Comparison of ENCODE assay signal across 13 cellular contexts in the genomic region with DNA sequence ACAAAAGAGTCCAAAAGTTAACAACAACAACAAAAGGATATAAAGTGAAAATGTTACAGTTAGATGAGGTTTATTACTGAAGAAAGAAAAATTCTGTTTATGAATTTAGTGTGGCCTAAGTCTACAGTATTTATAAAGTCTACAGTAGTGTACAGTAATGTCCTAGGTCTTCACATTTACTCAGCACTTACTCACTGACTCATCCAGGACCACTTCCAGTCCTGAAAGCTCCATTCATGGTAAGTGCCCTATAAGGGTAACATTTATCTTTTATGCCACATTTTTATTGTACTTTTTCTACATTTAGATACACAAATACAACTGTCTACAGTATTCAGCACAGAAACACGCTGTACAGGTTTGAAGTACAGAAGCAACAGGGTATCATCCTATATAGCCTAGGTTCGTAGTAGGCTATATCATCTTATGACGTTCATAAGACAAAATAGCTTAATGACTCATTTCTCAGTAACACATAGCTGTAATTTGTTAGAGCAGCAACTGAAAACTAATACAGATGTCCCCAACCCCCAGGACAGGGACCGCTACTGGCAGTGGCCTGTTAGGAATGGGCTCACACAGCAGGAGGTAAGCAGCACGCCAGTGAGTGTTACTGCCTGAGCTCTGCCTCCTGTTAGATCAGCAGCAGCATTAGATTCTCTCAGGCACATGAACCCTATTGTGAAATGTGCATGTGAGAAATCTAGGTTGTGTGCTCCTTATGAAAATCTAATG.
DNase-seq lines count a peak whose midpoint lies in the region; ATAC-seq and TF ChIP-seq lines count a peak whose summit lies in the region.
"Had no signal": no experiment of that assay in that cellular context is flagged by ENCODE, and none has a peak within 500 bp of the region (broad histone marks: within the 10 kb centered on the region; RNA-seq: fewer than 3 reads in every experiment).

No MANE protein-coding gene starts in this region.

- no peak overlapping the region for H3K14ac ChIP-seq in H9 (ENCODE audit: insufficient read depth, low read length)

- H2BK120ac ChIP-seq in H9 (ENCODE audit: low read depth, low read length, poor library complexity, severe bottlenecking): no peak overlapping the region

- WGBS in H9 (ENCODE audit: extremely low coverage, insufficient read length, low lambda C conversion rate): no CpG with 5 or more reads among the region's 5 CpGs
- 94 to 96% (median 95%) methylated on average over 5 of the region's 5 CpGs for WGBS in heart left ventricle, 4 donors

- H3K4me1 Mint-ChIP-seq in H9: peaks cover 8 to 13% of the 10 kb centered on the region in 2 experiments; a peak in 3 of 4 replicates

- H3T11ph ChIP-seq in H9 (ENCODE audit: low read length): no peak overlapping the region

- no peaks in the 10 kb centered on the region for H3K27me3 Mint-ChIP-seq in H9 (ENCODE audit: low read depth)
- H3K27me3 Mint-ChIP-seq: stimulated activated naive B cell treated with anti-CD40 and anti-IgM and Interleukin-4, amounts not matched to agents 10 μg/mL and 1 μg/mL and 100 μg/mL, for 72 hours had no signal

- H3K4ac ChIP-seq in H9 (ENCODE audit: low read depth, low read length): no peak overlapping the region

- ATAC-seq in heart left ventricle (no peak), lower lobe of right lung (no peak)

- no peak overlapping the region for H2BK12ac ChIP-seq in H9 (ENCODE audit: insufficient read length, low read depth, low read length)

- H3K27me3 ChIP-seq in H9 (ENCODE audit: insufficient read depth, low read length) (no peaks in the 10 kb centered on the region), adipocyte (replicated peaks; ENCODE audit: control insufficient read depth, insufficient read depth, low read length) (no peaks in the 10 kb centered on the region), heart left ventricle (no peaks in the 10 kb centered on the region), lower lobe of right lung (ENCODE audit: low read depth) (no peaks in the 10 kb centered on the region)
- H3K27me3 ChIP-seq: ovary had no signal

- H3K56ac ChIP-seq in H9 (ENCODE audit: insufficient read length, low read depth, low read length): no peak overlapping the region

- no peak overlapping the region for H3K4me3 ChIP-seq in AG10803 (ENCODE audit: low read length)
- H3K4me3 ChIP-seq in adipocyte (ENCODE audit: low read length): no peak overlapping the region
- no peak overlapping the region for H3K4me3 ChIP-seq in heart left ventricle
- H3K4me3 ChIP-seq in lower lobe of right lung: no peak overlapping the region
- H3K4me3 ChIP-seq: ovary had no signal

- H2BK15ac ChIP-seq in H9 (ENCODE audit: low read depth, low read length): no peak overlapping the region

- H3K36me3 Mint-ChIP-seq in H9 (ENCODE audit: insufficient read depth in 1 of 3, low read depth in 3 of 3): peaks cover 5 to 38% (median 29%) of the 10 kb centered on the region in 3 experiments; a peak in 6 of 7 replicates

- no peak overlapping the region for H3K18ac ChIP-seq in H9 (ENCODE audit: insufficient read length, low read depth, low read length)

- H3K23ac ChIP-seq in H9 (ENCODE audit: insufficient read length, low read depth, low read length): no peak overlapping the region

- H3K9me3 ChIP-seq in H9 (ENCODE audit: control insufficient read depth, low read depth, low read length): no peaks in the 10 kb centered on the region
- no peaks in the 10 kb centered on the region for H3K9me3 ChIP-seq in adipocyte (ENCODE audit: control insufficient read depth, low read length)
- H3K9me3 ChIP-seq in heart left ventricle: peaks cover 0 to 31% (median 0%) of the 10 kb centered on the region in 12 donors
- H3K9me3 ChIP-seq in lower lobe of right lung: peaks cover 4% of the 10 kb centered on the region

- H3K27ac ChIP-seq in H9 (ENCODE audit: insufficient read length, low read depth, low read length) (no peak overlapping the region), heart left ventricle (no peak overlapping the region), lower lobe of right lung (no peak overlapping the region)
- H3K27ac ChIP-seq: HL-60, ovary had no signal

- H2BK20ac ChIP-seq in H9 (ENCODE audit: low read depth, low read length, poor library complexity, severe bottlenecking): no peak overlapping the region

- no peak overlapping the region for H3K9ac ChIP-seq in H9 (ENCODE audit: extremely low read depth, insufficient read length, low read length)
- no peak overlapping the region for H3K9ac ChIP-seq in adipocyte (ENCODE audit: low read length)

- intact Hi-C loops in heart left ventricle (cut with DNase I): no loop called here
- intact Hi-C loops in lower lobe of right lung (cut with DNase I): no loop called here

- peaks cover 0 to 5% of the 10 kb centered on the region in 2 experiments; a peak in 1 of 5 replicates for H3K9me3 Mint-ChIP-seq in H9

- H3K4me1 ChIP-seq in H9 (ENCODE audit: insufficient read depth, low read length) (no peaks in the 10 kb centered on the region), adipocyte (ENCODE audit: control insufficient read depth, insufficient read depth, low read length) (peaks cover 8% of the 10 kb centered on the region), heart left ventricle (no peaks in the 10 kb centered on the region), lower lobe of right lung (no peaks in the 10 kb centered on the region)

- no peak overlapping the region for H3K4me3 Mint-ChIP-seq in H9
- H3K4me3 Mint-ChIP-seq: activated T-helper 1 cell treated with anti-CD3 and anti-CD28 coated beads, Interleukin-12 subunit alpha, Interleukin-12 subunit beta, Interleukin-2, Interleukin-4 antibody, amounts not matched to agents 30 ng/mL and 10 ng/mL and 1 ng/mL, durations not matched to agents 14 hours and 24 hours and 36 hours; stimulated activated naive B cell treated with anti-CD40 and anti-IgM and Interleukin-4, amounts not matched to agents 10 μg/mL and 1 μg/mL and 100 μg/mL, for 72 hours had no signal

- no peaks in the 10 kb centered on the region for H3K79me2 ChIP-seq in H9 (ENCODE audit: insufficient read depth, low read length)

- H2AK5ac ChIP-seq in H9 (ENCODE audit: insufficient read length, low read length): no peak overlapping the region

- DNase-seq in AG10803 (ENCODE audit: low read depth): peak; percentile 25
- DNase-seq in H9: peak; percentile 43
- DNase-seq in adipocyte (ENCODE audit: low read depth): peak; percentile 7
- peak; percentile 15 for DNase-seq in iPS-NIHi7 (ENCODE audit: extremely low spot score)
- no peak for DNase-seq in COLO668 (lab: John Stamatoyannopoulos, UW; ENCODE audit: unreplicated experiment)
- no peak for DNase-seq in heart left ventricle
- DNase-seq in lower lobe of right lung: no peak
- DNase-seq in kidney glomerular epithelial cell (lab: John Stamatoyannopoulos, UW): no peak
- DNase-seq: NCI-H446 treated with DMSO at 0.1 percent for 48 hours; ovary; stimulated activated naive B cell treated with anti-CD40 and anti-IgM and Interleukin-4, amounts not matched to agents 10 μg/mL and 1 μg/mL and 100 μg/mL, for 72 hours had no signal

- no peak overlapping the region for H2AFZ ChIP-seq in H9 (ENCODE audit: low read length)

- no peak overlapping the region for H3K4me2 ChIP-seq in H9 (ENCODE audit: insufficient read depth, insufficient read length, low read length)

- no peak overlapping the region for H2BK5ac ChIP-seq in H9 (ENCODE audit: insufficient read length, low read length)

- H3K36me3 ChIP-seq in adipocyte (ENCODE audit: control insufficient read depth, insufficient read depth, low read length, severe bottlenecking) (peaks cover 31% of the 10 kb centered on the region), heart left ventricle (peaks cover 0 to 76% (median 69%) of the 10 kb centered on the region in 9 donors), lower lobe of right lung (peaks cover 40% of the 10 kb centered on the region)
- H3K36me3 ChIP-seq: ovary had no signal

- TF ChIP-seq POLR2A in heart left ventricle (IDR thresholded peaks at IDR 0.05): no peak

- H3K23me2 ChIP-seq in H9 (ENCODE audit: insufficient read length, low read depth, low read length, poor library complexity, severe bottlenecking): no peaks in the 10 kb centered on the region

- H4K5ac ChIP-seq in H9 (ENCODE audit: insufficient read length, low read depth, low read length): no peak overlapping the region

- H3K79me1 ChIP-seq in H9 (ENCODE audit: insufficient read depth, low read depth, low read length, poor library complexity, severe bottlenecking): no peaks in the 10 kb centered on the region

- H4K8ac ChIP-seq in H9 (replicated peaks; ENCODE audit: insufficient read length, low read depth, low read length): no peak overlapping the region

- no peaks in the 10 kb centered on the region for H4K20me1 ChIP-seq in H9 (ENCODE audit: control insufficient read depth, insufficient read depth, insufficient read length)

- TF ChIP-seq CTCF in AG10803 (conservative IDR thresholded peaks at IDR 0.05; ENCODE audit: low read length) (no peak), H9 (conservative IDR thresholded peaks at IDR 0.05) (no peak), heart left ventricle (IDR thresholded peaks at IDR 0.05) (no peak), lower lobe of right lung (IDR thresholded peaks at IDR 0.05) (no peak)

- no peak overlapping the region for H4K91ac ChIP-seq in H9 (ENCODE audit: insufficient read length, low read depth, low read length)

- no peak overlapping the region for H3K27ac Mint-ChIP-seq in H9
- H3K27ac Mint-ChIP-seq: activated T-helper 1 cell treated with anti-CD3 and anti-CD28 coated beads, Interleukin-12 subunit alpha, Interleukin-12 subunit beta, Interleukin-2, Interleukin-4 antibody, amounts not matched to agents 30 ng/mL and 10 ng/mL and 1 ng/mL, durations not matched to agents 14 hours and 24 hours and 36 hours; stimulated activated naive B cell treated with anti-CD40 and anti-IgM and Interleukin-4, amounts not matched to agents 10 μg/mL and 1 μg/mL and 100 μg/mL, for 72 hours had no signal

Comparison
In these comparisons a context has a peak if more than half of its experiments do, and no peak if none do; other contexts are left out.
1. DNase-seq: peak in AG10803 (single experiment), H9 (single experiment), adipocyte (single experiment) and iPS-NIHi7 (single experiment); none in COLO668 (single experiment), heart left ventricle (0 of 5), lower lobe of right lung (single experiment) and kidney glomerular epithelial cell (single experiment).